8 cellular contexts compared by ENCODE assay signal in the genomic region with DNA sequence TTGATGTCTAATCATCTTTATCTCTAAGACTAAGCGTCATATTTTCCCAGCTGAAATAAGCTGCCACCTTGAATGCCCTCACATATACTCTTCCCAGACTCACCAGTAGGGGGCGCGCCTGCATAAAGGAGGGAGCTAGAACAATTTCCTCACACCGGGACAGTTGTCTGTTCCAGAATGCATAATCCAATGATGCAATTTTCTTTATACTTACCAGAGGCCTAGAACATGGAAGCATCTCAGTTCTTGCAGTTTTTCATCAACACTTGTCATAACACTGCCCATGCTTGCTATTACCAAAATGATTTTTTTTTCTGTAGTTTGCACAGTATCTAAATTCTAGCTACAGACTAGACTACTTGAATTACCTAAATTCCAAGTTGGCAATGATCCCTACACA.
DNase-seq lines count a peak whose midpoint lies in the region; ATAC-seq and TF ChIP-seq lines count a peak whose summit lies in the region.

No MANE protein-coding gene starts in this region.

- H3K4me3 ChIP-seq in KMS-11 (IDR thresholded peaks at IDR 0.05; ENCODE audit: insufficient read depth, low read depth, low read length) (no peak overlapping the region), foreskin fibroblast (ENCODE audit: low read depth in 1 of 2, low read length in 2 of 2) (no peak overlapping the region), thoracic aorta (no peak overlapping the region)

- H3K4me2 ChIP-seq in KMS-11, result no peak overlapping the region

- no peak overlapping the region for H3K27ac Mint-ChIP-seq in activated T-helper 17 cell treated with anti-CD3 and anti-CD28 coated beads, Interleukin-2, amount 50 U/mL, for 72 hours

- H3K36me3 ChIP-seq in KMS-11 (ENCODE audit: insufficient read depth), result no peaks in the 10 kb centered on the region
- H3K36me3 ChIP-seq in thoracic aorta, result no peaks in the 10 kb centered on the region

- H3K79me2 ChIP-seq in KMS-11 (ENCODE audit: insufficient read depth, low read depth), result no peaks in the 10 kb centered on the region

- ATAC-seq in GM19395 (IDR thresholded peaks at IDR 0.05; ENCODE audit: unreplicated experiment), result peak; percentile 83
- ATAC-seq in activated T-helper 17 cell treated with anti-CD3 and anti-CD28 coated beads, Interleukin-2, amount 50 U/mL, for 72 hours (replicated peaks), result peak; percentile 71
- peak; percentile 89 for ATAC-seq in omental fat pad (ENCODE audit: low FRiP score)
- ATAC-seq in thoracic aorta (ENCODE audit: insufficient number of reproducible peaks, low FRiP score, low read depth), result peak; percentile 85

- no peaks in the 10 kb centered on the region for H3K9me3 ChIP-seq in thoracic aorta

- H3K9ac ChIP-seq in KMS-11, result no peak overlapping the region

- no peaks in the 10 kb centered on the region for H3K4me1 Mint-ChIP-seq in activated T-helper 17 cell treated with anti-CD3 and anti-CD28 coated beads, Interleukin-2, amount 50 U/mL, for 72 hours

- H3K4me1 ChIP-seq in KMS-11 (ENCODE audit: low read depth, poor library complexity, severe bottlenecking) (no peaks in the 10 kb centered on the region), thoracic aorta (ENCODE audit: control insufficient read depth in 1 of 2, low read depth in 2 of 2) (peaks cover 0 to 10% of the 10 kb centered on the region in 2 donors)

- no peaks in the 10 kb centered on the region for H3K27me3 Mint-ChIP-seq in activated T-helper 17 cell treated with anti-CD3 and anti-CD28 coated beads, Interleukin-2, amount 50 U/mL, for 72 hours

- H2AFZ ChIP-seq in KMS-11 (ENCODE audit: low read depth), result no peak overlapping the region

- no peaks in the 10 kb centered on the region for H3K36me3 Mint-ChIP-seq in activated T-helper 17 cell treated with anti-CD3 and anti-CD28 coated beads, Interleukin-2, amount 50 U/mL, for 72 hours (ENCODE audit: low read depth)

- DNase-seq in C1 segment of cervical spinal cord (lab: John Stamatoyannopoulos, UW), result peak in 11 of 14 donors; percentile 7 to 79 (median 30)
- DNase-seq in RKO (ENCODE audit: low spot score), result peak; percentile 73
- peak; percentile 70 to 91 for DNase-seq in foreskin fibroblast
- peak; percentile 97 for DNase-seq in omental fat pad (ENCODE audit: low spot score)
- DNase-seq in thoracic aorta (ENCODE audit: low spot score), result peak; percentile 53

- H3K27ac ChIP-seq in KMS-11 (no peak overlapping the region), thoracic aorta (no peak overlapping the region)

- H3K4me3 Mint-ChIP-seq in activated T-helper 17 cell treated with anti-CD3 and anti-CD28 coated beads, Interleukin-2, amount 50 U/mL, for 72 hours, result no peak overlapping the region

- peak; percentile 96 for TF ChIP-seq CTCF in KMS-11 (conservative IDR thresholded peaks at IDR 0.05; ENCODE audit: low read depth, low read length)
- peak; percentile 92 for TF ChIP-seq CTCF in foreskin fibroblast (IDR thresholded peaks at IDR 0.05; ENCODE audit: low read depth, low read length)
- peak in 2 of 3 donors; percentile 67 to 81 for TF ChIP-seq CTCF in omental fat pad (IDR thresholded peaks at IDR 0.05)
- peak; percentile 90 for TF ChIP-seq CTCF in thoracic aorta (IDR thresholded peaks at IDR 0.05)

- no peaks in the 10 kb centered on the region for H3K27me3 ChIP-seq in KMS-11 (ENCODE audit: insufficient read depth, low read depth)
- no peaks in the 10 kb centered on the region for H3K27me3 ChIP-seq in thoracic aorta (replicated peaks; ENCODE audit: insufficient read depth)

- H4K20me1 ChIP-seq in KMS-11 (ENCODE audit: insufficient read depth), result no peaks in the 10 kb centered on the region

- H3K9me3 Mint-ChIP-seq in activated T-helper 17 cell treated with anti-CD3 and anti-CD28 coated beads, Interleukin-2, amount 50 U/mL, for 72 hours, result no peaks in the 10 kb centered on the region

Comparison
In these comparisons a context has a peak if more than half of its experiments do, and no peak if none do; other contexts are left out.
1. DNase-seq: peak in every context shown above with its lines; median percentile 97 in omental fat pad; 80 in foreskin fibroblast; 73 in RKO; 53 in thoracic aorta; 30 in C1 segment of cervical spinal cord.